In genomic region chr12:46530373-46531056, GRCh38 we compare ENCODE assay signal across 18 cellular contexts.
DNase-seq lines count a peak whose midpoint lies in the region; ATAC-seq and TF ChIP-seq lines count a peak whose summit lies in the region.
"Had no signal": no experiment of that assay in that cellular context is flagged by ENCODE, and none has a peak within 500 bp of the region (broad histone marks: within the 10 kb centered on the region; RNA-seq: fewer than 3 reads in every experiment).

No MANE protein-coding gene starts in this region.

- BruUV-seq in Caco-2 (replicated peaks; lab: Mats Ljungman, UMichigan): no TSS peak
- BruUV-seq in IMR-90 (replicated peaks; lab: Mats Ljungman, UMichigan): no TSS peak

- no peaks in the 10 kb centered on the region for H4K20me1 ChIP-seq in IMR-90 (ENCODE audit: insufficient read depth, low read length)
- H4K20me1 ChIP-seq: BLaER1 treated with 17β-estradiol and CSF1 and Interleukin-3, amounts not matched to agents 10 nM and 100 nM had no signal

- H2BK5ac ChIP-seq in IMR-90 (ENCODE audit: low read depth, low read length, poor library complexity, severe bottlenecking) (peak overlapping the region; percentile 31), neuronal stem cell (ENCODE audit: low read length) (no peak overlapping the region)

- H3K79me1 ChIP-seq in IMR-90 (ENCODE audit: low read depth in 1 of 2, low read length in 2 of 2) (peaks cover 6 to 8% of the 10 kb centered on the region in 2 experiments; a peak in 3 of 4 replicates), neuronal stem cell (ENCODE audit: low read depth, low read length) (peaks cover 3% of the 10 kb centered on the region)

- ATAC-seq in IMR-90 (ENCODE audit: low read depth): no peak
- ATAC-seq: CD8-positive, alpha-beta T cell; PC-3 had no signal

- H3K27ac ChIP-seq in IMR-90 (ENCODE audit: insufficient read depth, low read length) (no peak overlapping the region), neuronal stem cell (replicated peaks; ENCODE audit: low read length) (no peak overlapping the region), adrenal gland (no peak overlapping the region)
- H3K27ac ChIP-seq: BLaER1 treated with 17β-estradiol and CSF1 and Interleukin-3, amounts not matched to agents 10 nM and 100 nM; SJSA1 had no signal

- no peak overlapping the region for H3K4me3 Mint-ChIP-seq in Caco-2 (ENCODE audit: unreplicated experiment)
- H3K4me3 Mint-ChIP-seq in glutamatergic neuron (ENCODE audit: unreplicated experiment): no peak overlapping the region
- H3K4me3 Mint-ChIP-seq: CD8-positive, alpha-beta T cell had no signal

- H3K27ac Mint-ChIP-seq in Caco-2 (ENCODE audit: unreplicated experiment) (peak overlapping the region; percentile 20), glutamatergic neuron (ENCODE audit: unreplicated experiment) (peak overlapping the region; percentile 44)
- H3K27ac Mint-ChIP-seq: CD8-positive, alpha-beta T cell had no signal

- H2BK20ac ChIP-seq in IMR-90 (ENCODE audit: low read depth, low read length): no peak overlapping the region

- dilution Hi-C loops in IMR-90 (cut with HindIII; ENCODE audit: low sequenced_read_pairs, unreplicated experiment): no loop called here

- no peak for DNase-seq in Caco-2
- no peak for DNase-seq in IMR-90
- DNase-seq in glutamatergic neuron: no peak
- DNase-seq in neuronal stem cell (ENCODE audit: low spot score): no peak
- DNase-seq in NCI-H1436 treated with DMSO at 0.1 percent for 48 hours (lab: John Stamatoyannopoulos, UW): no peak
- no peak for DNase-seq in adrenal gland
- DNase-seq in SHP77 (lab: John Stamatoyannopoulos, UW): no peak
- DNase-seq: CD8-positive, alpha-beta T cell; DMS53; GOT3; NCI-H1417 treated with DMSO at 0.1 percent for 48 hours; NCI-H1930; NCI-H345; NCI-H524 treated with DMSO at 0.1 percent for 48 hours; PC-3; RPMI8226 had no signal

- no peaks in the 10 kb centered on the region for H3K27me3 Mint-ChIP-seq in Caco-2 (ENCODE audit: insufficient read depth, unreplicated experiment)
- no peaks in the 10 kb centered on the region for H3K27me3 Mint-ChIP-seq in glutamatergic neuron (ENCODE audit: unreplicated experiment)

- H3K9me3 ChIP-seq in Caco-2 (peaks cover 6% of the 10 kb centered on the region; the same call in 1 of the 2 replicates), IMR-90 (ENCODE audit: control insufficient read depth, insufficient read depth, low read length) (peaks cover 2% of the 10 kb centered on the region; the same call in 1 of the 2 replicates), neuronal stem cell (replicated peaks in 1 of 2; ENCODE audit: control insufficient read depth in 2 of 2, insufficient read depth in 1 of 2, low read depth in 1 of 2, low read length in 2 of 2) (no peaks in the 10 kb centered on the region), adrenal gland (replicated peaks in 1 of 3) (no peaks in the 10 kb centered on the region)
- H3K9me3 ChIP-seq: SJSA1 had no signal

- H2BK12ac ChIP-seq in neuronal stem cell (ENCODE audit: low read length): peak overlapping the region; percentile 90

- TF ChIP-seq POLR2A in IMR-90 (IDR thresholded peaks at IDR 0.05; ENCODE audit: low read depth, low read length) (no peak), adrenal gland (IDR thresholded peaks at IDR 0.05) (no peak)

- no peak overlapping the region for H2AFZ ChIP-seq in IMR-90 (replicated peaks; ENCODE audit: low read length, poor library complexity)
- H2AFZ ChIP-seq in neuronal stem cell (ENCODE audit: low read length): no peak overlapping the region

- H2AK5ac ChIP-seq in IMR-90 (ENCODE audit: low read depth, low read length) (no peak overlapping the region), neuronal stem cell (ENCODE audit: low read depth, low read length) (peak overlapping the region; percentile 94)

- H3K36me3 Mint-ChIP-seq in Caco-2 (ENCODE audit: insufficient read depth, unreplicated experiment) (no peaks in the 10 kb centered on the region), glutamatergic neuron (ENCODE audit: unreplicated experiment) (peaks cover 4% of the 10 kb centered on the region)
- H3K36me3 Mint-ChIP-seq: CD8-positive, alpha-beta T cell had no signal

- no peak overlapping the region for H2BK15ac ChIP-seq in IMR-90 (ENCODE audit: low read depth, low read length)
- peak overlapping the region; percentile 67 for H2BK15ac ChIP-seq in neuronal stem cell (ENCODE audit: low read length)

- H3K4me3 ChIP-seq in Caco-2 (ENCODE audit: low read depth, low read length): no peak overlapping the region
- no peak overlapping the region for H3K4me3 ChIP-seq in IMR-90 (ENCODE audit: insufficient read depth, low read depth, low read length)
- H3K4me3 ChIP-seq in neuronal stem cell (ENCODE audit: low read length in 2 of 2): no peak overlapping the region
- no peak overlapping the region for H3K4me3 ChIP-seq in adrenal gland
- H3K4me3 ChIP-seq: BLaER1 treated with 17β-estradiol and CSF1 and Interleukin-3, amounts not matched to agents 10 nM and 100 nM; SJSA1 had no signal

- no peak overlapping the region for H4K5ac ChIP-seq in IMR-90 (ENCODE audit: low read depth, low read length)

- 97% methylated on average over 9 of the region's 14 CpGs; no CpG with 5 or more reads in 1 of the 2 experiments for WGBS in IMR-90 (ENCODE audit: extremely low coverage in 2 of 2, insufficient read length in 1 of 2), 2 experiments
- no CpG with 5 or more reads among the region's 14 CpGs for WGBS in neuronal stem cell (ENCODE audit: extremely low coverage in 2 of 2, insufficient read length in 2 of 2, insufficient replicate concordance in 1 of 2), 2 donors
- WGBS in adrenal gland, 4 donors: 91 to 99% (median 95%) methylated on average over 4 to 14 of the region's 14 CpGs

- H3K27me3 ChIP-seq in Caco-2 (replicated peaks; ENCODE audit: control insufficient read depth, insufficient read depth, low read length) (no peaks in the 10 kb centered on the region), IMR-90 (ENCODE audit: control insufficient read depth, insufficient read depth, low read length) (no peaks in the 10 kb centered on the region), neuronal stem cell (ENCODE audit: control insufficient read depth in 3 of 3, insufficient read depth in 3 of 3, low read depth in 1 of 3, low read length in 3 of 3) (no peaks in the 10 kb centered on the region), adrenal gland (no peaks in the 10 kb centered on the region)
- H3K27me3 ChIP-seq: BLaER1 treated with 17β-estradiol and CSF1 and Interleukin-3, amounts not matched to agents 10 nM and 100 nM; SJSA1 had no signal

- no peak overlapping the region for H3K56ac ChIP-seq in IMR-90 (ENCODE audit: extremely low read depth, insufficient read depth, low read length)

- H3K4ac ChIP-seq in IMR-90 (ENCODE audit: low read depth, low read length): no peak overlapping the region
- H3K4ac ChIP-seq in neuronal stem cell (ENCODE audit: low read length): no peak overlapping the region

- H3K18ac ChIP-seq in IMR-90 (ENCODE audit: low read depth, low read length) (no peak overlapping the region), neuronal stem cell (ENCODE audit: low read length) (peak overlapping the region; percentile 89)

- intact Hi-C loops in Caco-2 (cut with micrococcal nuclease; ENCODE audit: unreplicated experiment) (no loop called here), IMR-90 (cut with micrococcal nuclease) (no loop called here), adrenal gland (cut with DNase I) (no loop called here)

- CTCF ChIA-PET in Caco-2 (lab: Charles Lee) (no interaction called here), IMR-90 (lab: Yijun Ruan, JAX) (no interaction called here)

- H3K4me2 ChIP-seq in IMR-90 (ENCODE audit: low read depth, low read length) (no peak overlapping the region), neuronal stem cell (ENCODE audit: insufficient read depth, low read length, poor library complexity, severe bottlenecking) (no peak overlapping the region)
- H3K4me2 ChIP-seq: BLaER1 treated with 17β-estradiol and CSF1 and Interleukin-3, amounts not matched to agents 10 nM and 100 nM had no signal

- H3K9ac ChIP-seq in IMR-90 (ENCODE audit: low read depth, low read length) (no peak overlapping the region), neuronal stem cell (ENCODE audit: low read depth, low read length, poor library complexity) (peak overlapping the region; percentile 30)
- H3K9ac ChIP-seq: BLaER1 treated with 17β-estradiol and CSF1 and Interleukin-3, amounts not matched to agents 10 nM and 100 nM had no signal

- POLR2A ChIA-PET in Caco-2 (lab: Charles Lee) (no interaction called here), IMR-90 (lab: Charles Lee; ENCODE audit: unreplicated experiment) (no interaction called here)

- in situ Hi-C loops in IMR-90 (cut with MboI; ENCODE audit: low sequenced_read_pairs): no loop called here

- H3K9me3 Mint-ChIP-seq in Caco-2 (ENCODE audit: unreplicated experiment): peaks cover 9% of the 10 kb centered on the region
- H3K9me3 Mint-ChIP-seq in glutamatergic neuron (ENCODE audit: unreplicated experiment): peaks cover 2% of the 10 kb centered on the region

- 0 out of 2 replicates have a peak overlapping the region, but pooled peaks have one; percentile 29 for H2BK120ac ChIP-seq in IMR-90 (ENCODE audit: low read depth, low read length)
- peak overlapping the region; percentile 81 for H2BK120ac ChIP-seq in neuronal stem cell (ENCODE audit: low read depth, low read length)

- H2AK9ac ChIP-seq in IMR-90 (replicated peaks; ENCODE audit: low read depth, low read length, poor library complexity): no peak overlapping the region

- TF ChIP-seq RAD21 in IMR-90 (IDR thresholded peaks at IDR 0.05; ENCODE audit: low read length): no peak

- H4K8ac ChIP-seq in IMR-90 (ENCODE audit: low read depth in 2 of 2, low read length in 2 of 2) (no peak overlapping the region), neuronal stem cell (ENCODE audit: low read depth, low read length) (no peak overlapping the region)

- no peak for TF ChIP-seq CTCF in Caco-2 (IDR thresholded peaks at IDR 0.05; ENCODE audit: insufficient read depth in 1 of 2, low read depth in 1 of 2, low read length in 1 of 2, severe bottlenecking in 1 of 2, unreplicated experiment in 1 of 2)
- TF ChIP-seq CTCF in IMR-90 (conservative IDR thresholded peaks at IDR 0.05; ENCODE audit: low read depth, low read length): no peak
- no peak for TF ChIP-seq CTCF in glutamatergic neuron (IDR thresholded peaks at IDR 0.05; ENCODE audit: partially characterized antibody, unreplicated experiment)
- no peak for TF ChIP-seq CTCF in adrenal gland (IDR thresholded peaks at IDR 0.05)

- H3K4me1 Mint-ChIP-seq in Caco-2 (ENCODE audit: low read depth, unreplicated experiment): peaks cover 3% of the 10 kb centered on the region
- no peaks in the 10 kb centered on the region for H3K4me1 Mint-ChIP-seq in glutamatergic neuron (ENCODE audit: low read depth, unreplicated experiment)

- H4K91ac ChIP-seq in IMR-90 (ENCODE audit: insufficient read depth, low read depth, low read length): no peak overlapping the region
- no peak overlapping the region for H4K91ac ChIP-seq in neuronal stem cell (ENCODE audit: low read depth, low read length, poor library complexity)

- H3K14ac ChIP-seq in IMR-90 (replicated peaks; ENCODE audit: low read depth, low read length) (no peak overlapping the region; the same call in 1 of the 2 replicates), neuronal stem cell (ENCODE audit: low read length) (peak overlapping the region; percentile 75)

- H3K23ac ChIP-seq in IMR-90 (ENCODE audit: low read depth, low read length): no peak overlapping the region
- peak overlapping the region; percentile 55 for H3K23ac ChIP-seq in neuronal stem cell (ENCODE audit: low read depth, low read length, poor library complexity)

- H3K9me1 ChIP-seq in IMR-90 (ENCODE audit: insufficient read depth, low read length): peaks cover 3% of the 10 kb centered on the region; the same call in 1 of the 2 replicates

- H3K36me3 ChIP-seq in Caco-2 (ENCODE audit: control insufficient read depth, insufficient read depth, low read length): no peaks in the 10 kb centered on the region; the same call in 1 of the 2 replicates
- H3K36me3 ChIP-seq in IMR-90 (ENCODE audit: control insufficient read depth, insufficient read depth, low read length): no peaks in the 10 kb centered on the region
- no peaks in the 10 kb centered on the region for H3K36me3 ChIP-seq in neuronal stem cell (replicated peaks in 1 of 2; ENCODE audit: control insufficient read depth in 2 of 2, insufficient read depth in 2 of 2, low read length in 2 of 2)
- H3K36me3 ChIP-seq in adrenal gland (replicated peaks in 1 of 2): no peaks in the 10 kb centered on the region
- H3K36me3 ChIP-seq: SJSA1 had no signal

- H3K4me1 ChIP-seq in Caco-2 (peaks cover 8% of the 10 kb centered on the region), IMR-90 (ENCODE audit: control insufficient read depth, insufficient read depth, low read length) (no peaks in the 10 kb centered on the region; the same call in none of the 2 replicates), neuronal stem cell (ENCODE audit: control insufficient read depth in 2 of 2, insufficient read depth in 1 of 2, low read depth in 1 of 2, low read length in 2 of 2) (peaks cover 0 to 4% of the 10 kb centered on the region in 2 donors), adrenal gland (replicated peaks in 1 of 2) (peaks cover 0 to 4% of the 10 kb centered on the region in 2 donors)
- H3K4me1 ChIP-seq: SJSA1 had no signal
